In the genomic region with DNA sequence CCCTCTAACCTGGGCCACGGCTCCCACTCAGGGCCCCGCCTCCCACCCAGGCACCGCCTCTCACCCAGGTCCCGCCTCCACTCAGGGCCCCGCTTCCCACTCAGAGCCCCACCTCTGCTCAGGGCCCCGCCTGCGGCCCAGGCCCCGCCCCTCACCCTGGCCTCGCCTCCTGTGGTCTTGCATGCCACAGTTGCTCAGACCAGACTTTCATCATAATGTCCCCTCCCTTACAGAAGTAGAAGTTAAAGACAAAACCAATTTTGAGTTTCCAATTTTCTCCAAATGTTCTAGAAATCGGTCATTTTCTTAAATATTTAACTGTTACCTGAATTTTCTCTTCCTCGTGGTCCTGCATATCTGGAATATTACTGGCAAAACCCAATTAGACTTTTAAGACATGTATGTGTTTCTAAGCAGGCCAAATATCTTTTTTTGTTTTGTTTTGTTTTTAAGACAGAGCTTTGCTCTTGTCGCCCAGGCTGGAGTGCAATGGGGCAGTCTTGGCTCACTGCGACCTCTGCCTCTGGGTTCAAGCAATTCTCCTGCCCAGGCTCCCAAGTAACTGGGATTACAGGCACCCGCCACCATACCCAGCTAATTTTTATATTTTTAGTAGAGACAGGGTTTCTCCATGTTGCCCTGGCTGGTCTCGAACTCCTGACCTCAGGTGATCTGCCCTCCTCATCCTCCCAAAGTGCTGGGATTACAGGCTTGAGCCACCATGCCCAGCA, we compare ENCODE assay signal across 8 cellular contexts.
DNase-seq lines count a peak whose midpoint lies in the region; ATAC-seq and FAIRE-seq lines count a peak whose summit lies in the region.
"Not testable (repeated sequence)": the region's sequence is repeated elsewhere in the genome, so short reads cannot be mapped to it uniquely, and the experiment has no call there.

No MANE protein-coding gene starts in this region.

- H3K36me3 Mint-ChIP-seq in activated T-helper 2 cell treated with anti-CD3 and anti-CD28 coated beads, Interferon-gamma antibody, Interleukin-2, Interleukin-4, amounts not matched to agents 10 μg/mL and 5 μg/mL and 100 μg/mL, durations not matched to agents 14 hours and 24 hours and 36 hours (ENCODE audit: low read depth) = not testable (repeated sequence)

- H3K27me3 Mint-ChIP-seq in activated T-helper 2 cell treated with anti-CD3 and anti-CD28 coated beads, Interferon-gamma antibody, Interleukin-2, Interleukin-4, amounts not matched to agents 10 μg/mL and 5 μg/mL and 100 μg/mL, durations not matched to agents 14 hours and 24 hours and 36 hours (ENCODE audit: low read depth) = not testable (repeated sequence)

- ATAC-seq in GM21381 (IDR thresholded peaks at IDR 0.05; ENCODE audit: unreplicated experiment) (peak; percentile 55), esophagus mucosa (peak; percentile 52)

- peak in 8 of 14 donors; percentile 8 to 58 (median 26) for DNase-seq in C1 segment of cervical spinal cord (lab: John Stamatoyannopoulos, UW)
- DNase-seq in HTR-8/SVneo (ENCODE audit: insufficient read length, low spot score) = peak; percentile 91
- DNase-seq in SKM-1 treated with dmso at 0.1 percent for 144 hours (lab: John Stamatoyannopoulos, UW; ENCODE audit: unreplicated experiment) = peak; percentile 98
- peak; percentile 86 for DNase-seq in activated T-helper 2 cell treated with anti-CD3 and anti-CD28 coated beads, Interferon-gamma antibody, Interleukin-2, Interleukin-4, amounts not matched to agents 10 μg/mL and 5 μg/mL and 100 μg/mL, durations not matched to agents 14 hours and 24 hours and 36 hours (ENCODE audit: low spot score)
- peak; percentile 6 for DNase-seq in midbrain (lab: John Stamatoyannopoulos, UW)
- DNase-seq in stimulated activated CD8-positive, alpha-beta memory T cell treated with anti-CD3 and anti-CD28 coated beads, Interleukin-15, amount 100 ng/mL, for 1 hour (ENCODE audit: low read depth) = peak; percentile 69

- H3K4me1 Mint-ChIP-seq in activated T-helper 2 cell treated with anti-CD3 and anti-CD28 coated beads, Interferon-gamma antibody, Interleukin-2, Interleukin-4, amounts not matched to agents 10 μg/mL and 5 μg/mL and 100 μg/mL, durations not matched to agents 14 hours and 24 hours and 36 hours (ENCODE audit: low read depth) = not testable (repeated sequence)

- not testable (repeated sequence) for FAIRE-seq in HTR-8/SVneo (lab: Jason Lieb, UNC)

- H3K9me3 Mint-ChIP-seq in activated T-helper 2 cell treated with anti-CD3 and anti-CD28 coated beads, Interferon-gamma antibody, Interleukin-2, Interleukin-4, amounts not matched to agents 10 μg/mL and 5 μg/mL and 100 μg/mL, durations not matched to agents 14 hours and 24 hours and 36 hours = not testable (repeated sequence)

- intact Hi-C loops in activated T-helper 2 cell treated with anti-CD3 and anti-CD28 coated beads, Interferon-gamma antibody, Interleukin-2, Interleukin-4, amounts not matched to agents 10 μg/mL and 5 μg/mL and 100 μg/mL, durations not matched to agents 14 hours and 24 hours and 36 hours (cut with micrococcal nuclease) = not testable (repeated sequence)

- H3K4me3 Mint-ChIP-seq in activated T-helper 2 cell treated with anti-CD3 and anti-CD28 coated beads, Interferon-gamma antibody, Interleukin-2, Interleukin-4, amounts not matched to agents 10 μg/mL and 5 μg/mL and 100 μg/mL, durations not matched to agents 14 hours and 24 hours and 36 hours (ENCODE audit: low read depth) = peak overlapping the region; percentile 37

- peak overlapping the region; percentile 52 for H3K27ac Mint-ChIP-seq in activated T-helper 2 cell treated with anti-CD3 and anti-CD28 coated beads, Interferon-gamma antibody, Interleukin-2, Interleukin-4, amounts not matched to agents 10 μg/mL and 5 μg/mL and 100 μg/mL, durations not matched to agents 14 hours and 24 hours and 36 hours

Comparison
In these comparisons a context has a peak if more than half of its experiments do, and no peak if none do; other contexts are left out.
1. Peak in every context shown above with its lines: DNase-seq and ATAC-seq.
2. DNase-seq: peak in every context shown above with its lines; median percentile 98 in SKM-1 treated with dmso at 0.1 percent for 144 hours; 91 in HTR-8/SVneo; 86 in activated T-helper 2 cell treated with anti-CD3 and anti-CD28 coated beads, Interferon-gamma antibody, Interleukin-2, Interleukin-4, amounts not matched to agents 10 μg/mL and 5 μg/mL and 100 μg/mL, durations not matched to agents 14 hours and 24 hours and 36 hours; 69 in stimulated activated CD8-positive, alpha-beta memory T cell treated with anti-CD3 and anti-CD28 coated beads, Interleukin-15, amount 100 ng/mL, for 1 hour; 26 in C1 segment of cervical spinal cord; 6 in midbrain.